In the genomic region with DNA sequence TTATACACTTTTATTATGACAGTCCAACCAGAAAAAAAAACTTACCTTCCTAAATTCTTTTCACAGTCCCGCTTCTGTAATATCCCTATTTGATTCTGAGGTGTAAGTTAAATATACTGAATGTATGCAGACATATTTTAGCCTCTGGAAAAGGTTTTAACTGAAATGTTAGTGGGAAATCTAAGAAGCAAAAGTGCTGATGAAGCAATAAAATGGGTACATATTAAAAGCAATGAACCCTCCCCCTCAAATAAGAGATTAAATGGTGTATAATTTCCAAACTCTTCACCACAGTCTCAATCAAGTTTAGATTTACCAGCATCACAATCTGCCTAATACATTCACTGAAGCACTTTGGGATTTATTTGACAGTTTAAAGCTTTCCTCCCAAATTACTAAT, we compare ENCODE assay signal across 2 cellular contexts.
TF ChIP-seq lines count a peak whose summit lies in the region.

No MANE protein-coding gene starts in this region.

TF ChIP-seq in HepG2, 621 proteins besides CTCF, POLR2A, EP300 and RAD21:
- no peak for TF ChIP-seq NFRKB (IDR thresholded peaks at IDR 0.05)
- no peak for TF ChIP-seq ZFP82 (CRISPR knock-in tag; IDR thresholded peaks at IDR 0.05; ENCODE audit: borderline replicate concordance)
- no peak for TF ChIP-seq NONO (IDR thresholded peaks at IDR 0.05)
- TF ChIP-seq NONO (CRISPR knock-in tag; conservative IDR thresholded peaks at IDR 0.05), result no peak
- TF ChIP-seq MAFF (IDR thresholded peaks at IDR 0.05; ENCODE audit: low read depth, low read length), result peak; percentile 85
- no peak for TF ChIP-seq ARNTL (CRISPR knock-in tag; IDR thresholded peaks at IDR 0.05)
- no peak for TF ChIP-seq SAP130 (CRISPR knock-in tag; IDR thresholded peaks at IDR 0.05; ENCODE audit: low read depth)
- TF ChIP-seq CBX2 (IDR thresholded peaks at IDR 0.05; ENCODE audit: low read depth, low read length), result no peak
- TF ChIP-seq CBX2 (CRISPR knock-in tag; IDR thresholded peaks at IDR 0.05; ENCODE audit: low read depth), result no peak
- TF ChIP-seq, protein P1, sequence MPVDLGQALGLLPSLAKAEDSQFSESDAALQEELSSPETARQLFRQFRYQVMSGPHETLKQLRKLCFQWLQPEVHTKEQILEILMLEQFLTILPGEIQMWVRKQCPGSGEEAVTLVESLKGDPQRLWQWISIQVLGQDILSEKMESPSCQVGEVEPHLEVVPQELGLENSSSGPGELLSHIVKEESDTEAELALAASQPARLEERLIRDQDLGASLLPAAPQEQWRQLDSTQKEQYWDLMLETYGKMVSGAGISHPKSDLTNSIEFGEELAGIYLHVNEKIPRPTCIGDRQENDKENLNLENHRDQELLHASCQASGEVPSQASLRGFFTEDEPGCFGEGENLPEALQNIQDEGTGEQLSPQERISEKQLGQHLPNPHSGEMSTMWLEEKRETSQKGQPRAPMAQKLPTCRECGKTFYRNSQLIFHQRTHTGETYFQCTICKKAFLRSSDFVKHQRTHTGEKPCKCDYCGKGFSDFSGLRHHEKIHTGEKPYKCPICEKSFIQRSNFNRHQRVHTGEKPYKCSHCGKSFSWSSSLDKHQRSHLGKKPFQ (CRISPR knock-in tag; IDR thresholded peaks at IDR 0.05; ENCODE audit: insufficient replicate concordance), result no peak
- TF ChIP-seq MAFK (conservative IDR thresholded peaks at IDR 0.05 in 1 of 2, IDR thresholded peaks at IDR 0.05 in 1 of 2; ENCODE audit: low read length in 2 of 2), result peak; percentile 67 to 89

TF ChIP-seq in H1, 55 proteins besides CTCF, POLR2A, EP300 and RAD21:
- peak; percentile 75; the same call in 1 of the 2 replicates for TF ChIP-seq MAFK (IDR thresholded peaks at IDR 0.05; ENCODE audit: low read depth, low read length)
- no peak for TF ChIP-seq RXRA (IDR thresholded peaks at IDR 0.05; ENCODE audit: insufficient read depth, low read depth, low read length)
TF ChIP-seq in H1: peak in this region for 1.
